Comparison of ENCODE assay signal across 12 cellular contexts in genomic region chr16:706189-707061, GRCh38. TPM values are rescaled to one million over a fixed set of nuclear protein-coding genes. Genes with fewer than 3 reads are reported as not detected.
DNase-seq lines count a peak whose midpoint lies in the region; ATAC-seq, FAIRE-seq and TF ChIP-seq lines count a peak whose summit lies in the region.
"Had no signal": no experiment of that assay in that cellular context is flagged by ENCODE, and none has a peak within 500 bp of the region (broad histone marks: within the 10 kb centered on the region; RNA-seq: fewer than 3 reads in every experiment).

No MANE protein-coding gene starts in this region.

- no peak for TF ChIP-seq POLR2A in K562 (conservative IDR thresholded peaks at IDR 0.05)

- peaks cover 6% of the 10 kb centered on the region for H3K9me1 ChIP-seq in K562 (ENCODE audit: control insufficient read depth, insufficient read depth, low read length)

- POLR2A ChIA-PET in K562 (lab: Yijun Ruan, JAX), result interaction anchor here (0.7 to 1.7 kb wide), 5 partner anchors 10 to 57 kb away, joined by 3 to 9 read pairs (median 3); no protein-coding TSS in a partner anchor

- TF ChIP-seq EP300 in K562 (IDR thresholded peaks at IDR 0.05; ENCODE audit: low read length), result no peak

- no peak overlapping the region for H3K27ac ChIP-seq in HUES48 (ENCODE audit: low read depth, low read length)
- H3K27ac ChIP-seq in K562 (ENCODE audit: extremely low read depth, low read depth, low read length), result no peak overlapping the region
- no peak overlapping the region for H3K27ac ChIP-seq in upper lobe of right lung
- H3K27ac ChIP-seq: ascending aorta had no signal

- peak overlapping the region; percentile 49 for H3K4me3 ChIP-seq in HUES48 (ENCODE audit: low read depth, low read length)
- no peak overlapping the region for H3K4me3 ChIP-seq in K562
- peak overlapping the region; percentile 33 for H3K4me3 ChIP-seq in neuron (ENCODE audit: low read length)
- H3K4me3 ChIP-seq in upper lobe of right lung, result no peak overlapping the region
- H3K4me3 ChIP-seq: ascending aorta had no signal

- intact Hi-C loops in K562 (cut with micrococcal nuclease) (no loop called here), upper lobe of right lung (cut with DNase I) (no loop called here)

- H3K9me3 ChIP-seq in HUES48 (ENCODE audit: control insufficient read depth, insufficient read depth, low read length), result no peaks in the 10 kb centered on the region
- no peaks in the 10 kb centered on the region for H3K9me3 ChIP-seq in K562 (replicated peaks; ENCODE audit: control insufficient read depth, insufficient read depth, low read depth, low read length)
- no peaks in the 10 kb centered on the region for H3K9me3 ChIP-seq in neuron (ENCODE audit: low read length)
- no peaks in the 10 kb centered on the region for H3K9me3 ChIP-seq in upper lobe of right lung
- H3K9me3 ChIP-seq: ascending aorta had no signal

- in situ Hi-C loops in K562 (cut with MboI), result no loop called here

- no peak for TF ChIP-seq CTCF in K562 (IDR thresholded peaks at IDR 0.05 in 2 of 3, conservative IDR thresholded peaks at IDR 0.05 in 1 of 3; ENCODE audit: insufficient read depth in 2 of 3, low read depth in 1 of 3, low read length in 3 of 3)
- no peak for TF ChIP-seq CTCF in upper lobe of right lung (IDR thresholded peaks at IDR 0.05)

- peaks cover 2% of the 10 kb centered on the region; the same call in 1 of the 2 replicates for H3K4me1 ChIP-seq in HUES48 (ENCODE audit: control insufficient read depth, insufficient read depth, low read length)
- H3K4me1 ChIP-seq in K562 (replicated peaks in 1 of 2; ENCODE audit: control insufficient read depth in 2 of 2, insufficient read depth in 2 of 2, low read length in 2 of 2), result peaks cover 0 to 65% of the 10 kb centered on the region in 2 experiments; a peak in 3 of 5 replicates
- peaks cover 59% of the 10 kb centered on the region for H3K4me1 ChIP-seq in neuron (ENCODE audit: insufficient read depth, low read length)
- H3K4me1 ChIP-seq in upper lobe of right lung, result no peaks in the 10 kb centered on the region

- CTCF ChIA-PET in K562 (lab: Yijun Ruan, JAX; ENCODE audit: low intra/inter-chr PET ratio), result no interaction called here

- H4K20me1 ChIP-seq in K562 (replicated peaks; ENCODE audit: control insufficient read depth, insufficient read depth, low read length), result peaks cover 41% of the 10 kb centered on the region

- 19% methylated on average over 27 of the region's 49 CpGs for WGBS in K562 (ENCODE audit: insufficient coverage, low coverage, missing lambda C conversion rate)

- no peak overlapping the region for H2AFZ ChIP-seq in K562 (ENCODE audit: low read depth, low read length)
- H2AFZ ChIP-seq in neuron (ENCODE audit: low read depth, low read length), result no peak overlapping the region

- no TSS peak for BruUV-seq in K562 (replicated peaks; lab: Mats Ljungman, UMichigan)

- ATAC-seq in K562 (no peak), HG03521 (IDR thresholded peaks at IDR 0.05; ENCODE audit: unreplicated experiment) (no peak), upper lobe of right lung (no peak)

- no peak overlapping the region for H3K4me2 ChIP-seq in K562 (ENCODE audit: insufficient read depth, low read length)

- TF ChIP-seq RAD21 in K562 (CRISPR knock-in tag; conservative IDR thresholded peaks at IDR 0.05 in 1 of 2, IDR thresholded peaks at IDR 0.05 in 1 of 2), result no peak

- no peaks in the 10 kb centered on the region for H3K79me2 ChIP-seq in K562 (ENCODE audit: control insufficient read depth, insufficient read depth, low read length)

- H3K36me3 ChIP-seq in HUES48 (ENCODE audit: control insufficient read depth, insufficient read depth, low read length), result no peaks in the 10 kb centered on the region
- H3K36me3 ChIP-seq in K562 (ENCODE audit: control insufficient read depth, insufficient read depth, low read length), result no peaks in the 10 kb centered on the region
- H3K36me3 ChIP-seq in neuron (ENCODE audit: insufficient read depth, low read length), result no peaks in the 10 kb centered on the region
- H3K36me3 ChIP-seq in upper lobe of right lung, result no peaks in the 10 kb centered on the region
- H3K36me3 ChIP-seq: ascending aorta had no signal

- DNase-seq in NCI-H748 (lab: John Stamatoyannopoulos, UW; ENCODE audit: unreplicated experiment) (peak; percentile 41), NCI-H748 treated with DMSO at 0.1 percent for 48 hours (lab: John Stamatoyannopoulos, UW) (no peak), K562 (ENCODE audit: extremely low read depth in 1 of 4, low spot score in 3 of 4) (no peak), upper lobe of right lung (no peak), NCI-H2107 (lab: John Stamatoyannopoulos, UW) (no peak)
- DNase-seq: GF-D8, natural killer cell, T-helper 2 cell had no signal

- H3K9ac ChIP-seq in HUES48 (ENCODE audit: low read depth, low read length), result no peak overlapping the region
- H3K9ac ChIP-seq in K562 (ENCODE audit: insufficient read depth in 1 of 2, low read depth in 2 of 2, low read length in 2 of 2), result peak overlapping the region in 1 of 2 experiments; percentile 76; a peak in 1 of 4 replicates

- FAIRE-seq in K562 (lab: Jason Lieb, UNC), result no peak

- H3K27me3 ChIP-seq in HUES48 (ENCODE audit: control insufficient read depth, insufficient read depth, low read length) (peaks cover 79% of the 10 kb centered on the region), K562 (ENCODE audit: control insufficient read depth in 2 of 2, insufficient read depth in 2 of 2, low read length in 2 of 2) (peaks cover 8 to 43% of the 10 kb centered on the region in 2 experiments; a peak in 4 of 5 replicates), neuron (ENCODE audit: insufficient read depth, low read length) (no peaks in the 10 kb centered on the region), upper lobe of right lung (peaks cover 92% of the 10 kb centered on the region)

RNA-seq across cellular contexts. Expression of gene FBXL16, which starts 0.8 kb away (rescaled TPM):
- total RNA-seq in K562 (2011; cell fraction: chromatin; rRNA removed; ENCODE audit: low replicate concordance), result 1.6 and 5.3 TPM in 2 replicates
- 3.7 and 4.2 TPM in 2 replicates for total RNA-seq in K562 (2011; cell fraction: nucleolus; rRNA removed)
- 2.3 and 2.7 TPM in 2 replicates for total RNA-seq in K562 (2011; cell fraction: nucleoplasm; rRNA removed)
- total RNA-seq in K562 (2014; rRNA removed) (2.2 and 2.7 TPM in 2 replicates), K562 (2014; rRNA removed; fragmentation: Illumina TruSeq; extraction: Trizol) (0.54 and 1.4 TPM in 2 replicates), K562 (2015; rRNA removed; fragmentation: Illumina TruSeq; extraction: Trizol) (0.41 and 0.47 TPM in 2 replicates), K562 (2021) (6.0 and 8.2 TPM in 2 replicates), upper lobe of right lung (3.6 TPM)
- polyA plus RNA-seq in K562 (2011; rRNA removed) (1.7 and 3.0 TPM in 2 replicates), K562 (2014; fragmentation: Illumina TruSeq; extraction: Trizol) (1.9 and 25.4 TPM in 2 replicates), K562 (2014; fragmentation: Nextera tagmentation; extraction: Ambion mirVana) (under 1 TPM; 0.21 to 0.37 TPM), K562 (2014; rRNA removed) (3.1 and 3.3 TPM in 2 replicates)
- polyA plus RNA-seq in K562 (2011; cell fraction: cytosol; rRNA removed), result 2.6 and 10.1 TPM in 2 replicates
- polyA plus RNA-seq in K562 (2011; cell fraction: nucleus; rRNA removed), result 5.0 and 9.1 TPM in 2 replicates
- polyA plus RNA-seq in K562 (2012), result 5.3 and 7.9 TPM in 2 replicates
- polyA minus RNA-seq in K562 (2011; rRNA and poly(A)+ RNA removed), result 0.57 and 0.63 TPM in 2 replicates
- polyA minus RNA-seq in K562 (2011; cell fraction: cytosol; rRNA and poly(A)+ RNA removed), result 3.6 and 6.4 TPM in 2 replicates
- polyA minus RNA-seq in K562 (2011; cell fraction: nucleus; rRNA and poly(A)+ RNA removed), result 1.5 and 2.0 TPM in 2 replicates
- total RNA-seq: ascending aorta had no signal

RNA-seq across cellular contexts. Expression of gene METRN, which starts 8.5 kb away (rescaled TPM):
- total RNA-seq in K562 (2011; cell fraction: chromatin; rRNA removed; ENCODE audit: low replicate concordance), result 7.3 and 31.7 TPM in 2 replicates
- total RNA-seq in K562 (2011; cell fraction: nucleolus; rRNA removed), result 28.0 and 30.0 TPM in 2 replicates
- total RNA-seq in K562 (2011; cell fraction: nucleoplasm; rRNA removed), result 19.2 and 20.2 TPM in 2 replicates
- 89.8 and 111 TPM in 2 replicates for total RNA-seq in K562 (2014; rRNA removed)
- total RNA-seq in K562 (2014; rRNA removed; fragmentation: Illumina TruSeq; extraction: Trizol), result 1.0 and 2.0 TPM in 2 replicates
- total RNA-seq in K562 (2015; rRNA removed; fragmentation: Illumina TruSeq; extraction: Trizol), result 17.7 and 23.9 TPM in 2 replicates
- 73.5 and 79.2 TPM in 2 replicates for total RNA-seq in K562 (2021)
- 15.4 and 33.4 TPM in 2 replicates for polyA plus RNA-seq in K562 (2011; rRNA removed)
- polyA plus RNA-seq in K562 (2011; cell fraction: cytosol; rRNA removed), result 34.9 and 189 TPM in 2 replicates
- polyA plus RNA-seq in K562 (2011; cell fraction: nucleus; rRNA removed), result 44.8 and 72.6 TPM in 2 replicates
- 21.7 and 27.0 TPM in 2 replicates for polyA plus RNA-seq in K562 (2012)
- 3.0 and 8.7 TPM in 2 replicates for polyA plus RNA-seq in K562 (2014; fragmentation: Illumina TruSeq; extraction: Trizol)
- polyA plus RNA-seq in K562 (2014; fragmentation: Nextera tagmentation; extraction: Ambion mirVana), result 1 to 10 TPM in 1 of 2 experiments, under 1 TPM in 1; 0.20 to 1.2 TPM
- polyA plus RNA-seq in K562 (2014; rRNA removed), result 73.3 and 90.1 TPM in 2 replicates
- polyA minus RNA-seq in K562 (2011; rRNA and poly(A)+ RNA removed), result 1.9 and 2.5 TPM in 2 replicates
- polyA minus RNA-seq in K562 (2011; cell fraction: cytosol; rRNA and poly(A)+ RNA removed), result 13.1 and 17.0 TPM in 2 replicates
- polyA minus RNA-seq in K562 (2011; cell fraction: nucleus; rRNA and poly(A)+ RNA removed), result 14.6 and 14.7 TPM in 2 replicates
- total RNA-seq in upper lobe of right lung, result 30.4 TPM

RNA-seq across cellular contexts. Expression of gene ANTKMT, which starts 14.5 kb away (rescaled TPM):
- total RNA-seq in K562 (2011; cell fraction: chromatin; rRNA removed; ENCODE audit: low replicate concordance), result 7.6 and 54.6 TPM in 2 replicates
- total RNA-seq in K562 (2011; cell fraction: nucleolus; rRNA removed), result 105 and 120 TPM in 2 replicates
- 30.9 and 33.4 TPM in 2 replicates for total RNA-seq in K562 (2011; cell fraction: nucleoplasm; rRNA removed)
- total RNA-seq in K562 (2014; rRNA removed) (170 and 221 TPM in 2 replicates), K562 (2014; rRNA removed; fragmentation: Illumina TruSeq; extraction: Trizol) (2.3 and 4.3 TPM in 2 replicates), K562 (2015; rRNA removed; fragmentation: Illumina TruSeq; extraction: Trizol) (39.9 and 47.1 TPM in 2 replicates), K562 (2021) (217 and 240 TPM in 2 replicates), upper lobe of right lung (30.5 TPM)
- polyA plus RNA-seq in K562 (2011; rRNA removed) (19.1 and 26.3 TPM in 2 replicates), K562 (2014; fragmentation: Illumina TruSeq; extraction: Trizol) (2.8 and 9.0 TPM in 2 replicates), K562 (2014; fragmentation: Nextera tagmentation; extraction: Ambion mirVana) (1 to 10 TPM in 1 of 2 experiments, under 1 TPM in 1; 0.58 to 2.1 TPM), K562 (2014; rRNA removed) (158 and 161 TPM in 2 replicates)
- polyA plus RNA-seq in K562 (2011; cell fraction: cytosol; rRNA removed), result 53.5 and 239 TPM in 2 replicates
- 99.3 and 186 TPM in 2 replicates for polyA plus RNA-seq in K562 (2011; cell fraction: nucleus; rRNA removed)
- 31.0 and 45.4 TPM in 2 replicates for polyA plus RNA-seq in K562 (2012)
- polyA minus RNA-seq in K562 (2011; rRNA and poly(A)+ RNA removed), result 0.42 and 0.48 TPM in 2 replicates
- polyA minus RNA-seq in K562 (2011; cell fraction: cytosol; rRNA and poly(A)+ RNA removed), result 17.5 and 22.8 TPM in 2 replicates
- polyA minus RNA-seq in K562 (2011; cell fraction: nucleus; rRNA and poly(A)+ RNA removed), result 37.1 and 45.1 TPM in 2 replicates

RNA-seq across cellular contexts. Expression of gene WDR24, which starts 16.2 kb away (rescaled TPM):
- total RNA-seq in K562 (2011; cell fraction: chromatin; rRNA removed; ENCODE audit: low replicate concordance), result 7.7 and 42.2 TPM in 2 replicates
- 40.7 and 45.1 TPM in 2 replicates for total RNA-seq in K562 (2011; cell fraction: nucleolus; rRNA removed)
- 14.7 and 16.8 TPM in 2 replicates for total RNA-seq in K562 (2011; cell fraction: nucleoplasm; rRNA removed)
- total RNA-seq in K562 (2014; rRNA removed) (4.8 and 5.3 TPM in 2 replicates), K562 (2014; rRNA removed; fragmentation: Illumina TruSeq; extraction: Trizol) (0.70 and 1.2 TPM in 2 replicates), K562 (2015; rRNA removed; fragmentation: Illumina TruSeq; extraction: Trizol) (3.4 and 5.1 TPM in 2 replicates), K562 (2021) (23.3 and 25.4 TPM in 2 replicates), upper lobe of right lung (12.9 TPM)
- polyA plus RNA-seq in K562 (2011; rRNA removed) (3.3 and 6.7 TPM in 2 replicates), K562 (2014; fragmentation: Illumina TruSeq; extraction: Trizol) (5.5 and 10.2 TPM in 2 replicates), K562 (2014; fragmentation: Nextera tagmentation; extraction: Ambion mirVana) (under 1 TPM; 0.08 to 0.11 TPM), K562 (2014; rRNA removed) (12.2 and 12.5 TPM in 2 replicates)
- polyA plus RNA-seq in K562 (2011; cell fraction: cytosol; rRNA removed), result 5.5 and 12.0 TPM in 2 replicates
- polyA plus RNA-seq in K562 (2011; cell fraction: nucleus; rRNA removed), result 36.7 and 65.7 TPM in 2 replicates
- polyA plus RNA-seq in K562 (2012), result 14.6 and 20.0 TPM in 2 replicates
- 2.7 and 3.3 TPM in 2 replicates for polyA minus RNA-seq in K562 (2011; rRNA and poly(A)+ RNA removed)
- 7.6 and 11.2 TPM in 2 replicates for polyA minus RNA-seq in K562 (2011; cell fraction: cytosol; rRNA and poly(A)+ RNA removed)
- 14.4 and 18.2 TPM in 2 replicates for polyA minus RNA-seq in K562 (2011; cell fraction: nucleus; rRNA and poly(A)+ RNA removed)

RNA-seq across cellular contexts. Expression of gene CCDC78, which starts 19.8 kb away (rescaled TPM):
- total RNA-seq in K562 (2011; cell fraction: chromatin; rRNA removed; ENCODE audit: low replicate concordance), result 12.8 and 51.1 TPM in 2 replicates
- total RNA-seq in K562 (2011; cell fraction: nucleolus; rRNA removed), result 36.0 and 37.1 TPM in 2 replicates
- 14.0 and 15.0 TPM in 2 replicates for total RNA-seq in K562 (2011; cell fraction: nucleoplasm; rRNA removed)
- total RNA-seq in K562 (2014; rRNA removed), result 5.7 and 10.6 TPM in 2 replicates
- 0.57 and 0.76 TPM in 2 replicates for total RNA-seq in K562 (2014; rRNA removed; fragmentation: Illumina TruSeq; extraction: Trizol)
- total RNA-seq in K562 (2015; rRNA removed; fragmentation: Illumina TruSeq; extraction: Trizol), result 2.9 and 3.1 TPM in 2 replicates
- 13.4 and 14.4 TPM in 2 replicates for total RNA-seq in K562 (2021)
- polyA plus RNA-seq in K562 (2011; rRNA removed), result 3.0 and 5.9 TPM in 2 replicates
- 2.5 and 5.1 TPM in 2 replicates for polyA plus RNA-seq in K562 (2011; cell fraction: cytosol; rRNA removed)
- 66.9 and 107 TPM in 2 replicates for polyA plus RNA-seq in K562 (2011; cell fraction: nucleus; rRNA removed)
- polyA plus RNA-seq in K562 (2012), result 6.2 and 9.5 TPM in 2 replicates
- polyA plus RNA-seq in K562 (2014; fragmentation: Illumina TruSeq; extraction: Trizol), result 2.6 and 2.8 TPM in 2 replicates
- under 1 TPM; 0.24 to 0.29 TPM for polyA plus RNA-seq in K562 (2014; fragmentation: Nextera tagmentation; extraction: Ambion mirVana)
- polyA plus RNA-seq in K562 (2014; rRNA removed), result 17.7 and 20.6 TPM in 2 replicates
- polyA minus RNA-seq in K562 (2011; rRNA and poly(A)+ RNA removed), result 0.39 TPM in 2 replicates
- not detected in 2 replicates for polyA minus RNA-seq in K562 (2011; cell fraction: cytosol; rRNA and poly(A)+ RNA removed)
- polyA minus RNA-seq in K562 (2011; cell fraction: nucleus; rRNA and poly(A)+ RNA removed), result 8.8 and 8.9 TPM in 2 replicates
- 0.78 TPM for total RNA-seq in upper lobe of right lung

Comparison
In these comparisons a context has a peak if more than half of its experiments do, and no peak if none do; other contexts are left out.
1. H3K4me3 ChIP-seq: peak in HUES48 (single experiment) and neuron (single experiment); none in K562 (single experiment) and upper lobe of right lung (single experiment).